ENCODE assay signal across 8 cellular contexts in the genomic region with DNA sequence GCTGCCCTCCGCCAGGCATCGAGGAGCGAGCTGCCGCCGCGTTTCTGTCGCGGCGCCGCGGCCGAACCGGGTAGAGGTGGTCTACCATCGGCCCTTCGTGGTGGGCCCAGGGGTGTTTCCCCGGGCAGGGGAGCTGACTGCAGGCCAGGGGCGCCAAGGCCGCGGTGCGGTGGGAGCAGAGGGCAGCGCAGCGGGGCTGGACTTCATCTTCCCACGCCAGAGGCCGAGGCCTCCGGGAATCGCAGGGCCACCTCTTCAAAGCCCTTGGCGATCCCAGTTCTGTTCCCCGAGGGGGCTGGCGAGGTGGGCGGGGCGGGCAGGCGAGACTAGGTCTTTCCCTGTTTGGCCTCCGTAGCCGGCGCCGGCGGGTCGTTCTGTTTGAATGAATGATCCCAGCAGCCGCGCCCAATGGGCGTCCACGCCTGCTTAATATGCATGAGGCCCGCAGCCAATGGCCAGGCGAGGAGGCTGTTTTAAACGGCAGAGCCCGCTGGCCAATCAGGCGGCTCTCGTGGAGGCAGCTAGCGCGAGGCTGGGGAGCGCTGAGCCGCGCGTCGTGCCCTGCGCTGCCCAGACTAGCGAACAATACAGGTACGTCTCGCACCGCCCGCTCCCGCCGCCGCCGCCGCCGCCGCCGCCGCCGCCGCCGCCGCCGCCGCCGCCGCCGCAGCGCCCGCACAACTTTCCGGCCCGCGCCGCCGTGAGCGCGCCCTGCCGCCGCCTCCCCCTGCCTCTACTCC. TPM values are rescaled to one million over a fixed set of nuclear protein-coding genes. Genes with fewer than 3 reads are reported as not detected.
DNase-seq lines count a peak whose midpoint lies in the region; ATAC-seq and TF ChIP-seq lines count a peak whose summit lies in the region.

A gene (plus strand): TSS at position 550 of the 740 bp plus-strand sequence. CDS start 2,265 bp downstream, outside the sequence.

- ATAC-seq in RWPE2 (ENCODE audit: low read depth), result peak; percentile 100

- H3K27me3 ChIP-seq in RWPE2 (ENCODE audit: insufficient read depth, poor library complexity, severe bottlenecking) (no peaks in the 10 kb centered on the region), stomach (no peaks in the 10 kb centered on the region)

- WGBS in stomach, 5 donors, result 1 to 53% (median 7%) methylated on average over 10 to 67 of the region's 90 CpGs

- no peaks in the 10 kb centered on the region for H3K4me1 ChIP-seq in RWPE2 (ENCODE audit: insufficient read depth, poor library complexity, severe bottlenecking)
- H3K4me1 ChIP-seq in stomach, result peaks cover 0 to 13% (median 3%) of the 10 kb centered on the region in 4 donors

- H3K4me3 ChIP-seq in LNCaP clone FGC (ENCODE audit: low read depth, low read length) (peak within 1 kb of the TSS; percentile 57), RWPE2 (ENCODE audit: severe bottlenecking) (peak within 1 kb of the TSS; percentile 92), fibroblast of villous mesenchyme (ENCODE audit: low read depth, low read length) (peak within 1 kb of the TSS; percentile 66), stomach (peak within 1 kb of the TSS; percentile 51 to 65 (median 60))

- peak; percentile 100 for DNase-seq in ELF-1 (ENCODE audit: low read depth, low spot score)
- DNase-seq in H4 (ENCODE audit: low spot score), result peak; percentile 91
- DNase-seq in LNCaP clone FGC (ENCODE audit: low read depth), result peak; percentile 70
- peak; percentile 93 for DNase-seq in RWPE2 (ENCODE audit: low spot score)
- peak; percentile 81 for DNase-seq in activated T-helper 2 cell treated with anti-CD3 and anti-CD28 coated beads, Interferon-gamma antibody, Interleukin-2, Interleukin-4, amounts not matched to agents 10 μg/mL and 5 μg/mL and 100 μg/mL, durations not matched to agents 14 hours and 24 hours and 36 hours (ENCODE audit: low spot score)
- DNase-seq in fibroblast of villous mesenchyme (ENCODE audit: low read depth), result peak; percentile 90
- DNase-seq in neural crest cell (ENCODE audit: low read depth, low spot score), result peak; percentile 78
- DNase-seq in stomach, result peak; percentile 86

- H3K9me3 ChIP-seq in RWPE2 (ENCODE audit: severe bottlenecking) (no peaks in the 10 kb centered on the region), stomach (no peaks in the 10 kb centered on the region)

- H3K27ac Mint-ChIP-seq in activated T-helper 2 cell treated with anti-CD3 and anti-CD28 coated beads, Interferon-gamma antibody, Interleukin-2, Interleukin-4, amounts not matched to agents 10 μg/mL and 5 μg/mL and 100 μg/mL, durations not matched to agents 14 hours and 24 hours and 36 hours, result no peak within 1 kb of the TSS
- H3K27ac Mint-ChIP-seq in neural crest cell (ENCODE audit: unreplicated experiment), result peak within 1 kb of the TSS; percentile 35

- H3K27me3 Mint-ChIP-seq in activated T-helper 2 cell treated with anti-CD3 and anti-CD28 coated beads, Interferon-gamma antibody, Interleukin-2, Interleukin-4, amounts not matched to agents 10 μg/mL and 5 μg/mL and 100 μg/mL, durations not matched to agents 14 hours and 24 hours and 36 hours (ENCODE audit: low read depth), result no peaks in the 10 kb centered on the region
- H3K27me3 Mint-ChIP-seq in neural crest cell (ENCODE audit: low read depth), result peaks cover 9% of the 10 kb centered on the region

- no peak for TF ChIP-seq CTCF in LNCaP clone FGC (IDR thresholded peaks at IDR 0.05; ENCODE audit: control insufficient read depth, extremely low read depth, insufficient read depth)
- TF ChIP-seq CTCF in RWPE2 (IDR thresholded peaks at IDR 0.05; ENCODE audit: poor library complexity, severe bottlenecking), result no peak
- no peak for TF ChIP-seq CTCF in fibroblast of villous mesenchyme (IDR thresholded peaks at IDR 0.05; ENCODE audit: insufficient read depth, low read depth, low read length)
- no peak for TF ChIP-seq CTCF in neural crest cell (conservative IDR thresholded peaks at IDR 0.05)
- TF ChIP-seq CTCF in stomach (IDR thresholded peaks at IDR 0.05), result no peak

- peaks cover 16% of the 10 kb centered on the region for H3K4me1 Mint-ChIP-seq in activated T-helper 2 cell treated with anti-CD3 and anti-CD28 coated beads, Interferon-gamma antibody, Interleukin-2, Interleukin-4, amounts not matched to agents 10 μg/mL and 5 μg/mL and 100 μg/mL, durations not matched to agents 14 hours and 24 hours and 36 hours (ENCODE audit: low read depth)
- H3K4me1 Mint-ChIP-seq in neural crest cell, result peaks cover 14% of the 10 kb centered on the region

- H3K4me3 Mint-ChIP-seq in activated T-helper 2 cell treated with anti-CD3 and anti-CD28 coated beads, Interferon-gamma antibody, Interleukin-2, Interleukin-4, amounts not matched to agents 10 μg/mL and 5 μg/mL and 100 μg/mL, durations not matched to agents 14 hours and 24 hours and 36 hours (ENCODE audit: low read depth), result peak within 1 kb of the TSS; percentile 63
- peak within 1 kb of the TSS; percentile 87 for H3K4me3 Mint-ChIP-seq in neural crest cell

- TF ChIP-seq EP300 in stomach (IDR thresholded peaks at IDR 0.05), result no peak

- H3K27ac ChIP-seq in RWPE2 (ENCODE audit: poor library complexity, severe bottlenecking) (peak within 1 kb of the TSS; percentile 73), stomach (peak within 1 kb of the TSS in 4 of 5 donors; percentile 53 to 81 (median 58))

- H3K36me3 ChIP-seq in RWPE2 (ENCODE audit: low read depth) (peaks cover 25% of the 10 kb centered on the region), stomach (peaks cover 0 to 8% (median 0%) of the 10 kb centered on the region in 4 donors)

- H3K9me3 Mint-ChIP-seq in activated T-helper 2 cell treated with anti-CD3 and anti-CD28 coated beads, Interferon-gamma antibody, Interleukin-2, Interleukin-4, amounts not matched to agents 10 μg/mL and 5 μg/mL and 100 μg/mL, durations not matched to agents 14 hours and 24 hours and 36 hours, result no peaks in the 10 kb centered on the region
- no peaks in the 10 kb centered on the region for H3K9me3 Mint-ChIP-seq in neural crest cell

- TF ChIP-seq POLR2A in stomach (IDR thresholded peaks at IDR 0.05), result no peak

- intact Hi-C loops in activated T-helper 2 cell treated with anti-CD3 and anti-CD28 coated beads, Interferon-gamma antibody, Interleukin-2, Interleukin-4, amounts not matched to agents 10 μg/mL and 5 μg/mL and 100 μg/mL, durations not matched to agents 14 hours and 24 hours and 36 hours (cut with micrococcal nuclease), result loop anchor here (1.0 to 5.0 kb wide), 3 partner anchors 84 to 414 kb away; a partner anchor contains a TSS
- intact Hi-C loops in stomach (cut with DNase I; ENCODE audit: low total_unique reads), result no loop called here

- peaks cover 21% of the 10 kb centered on the region for H3K36me3 Mint-ChIP-seq in activated T-helper 2 cell treated with anti-CD3 and anti-CD28 coated beads, Interferon-gamma antibody, Interleukin-2, Interleukin-4, amounts not matched to agents 10 μg/mL and 5 μg/mL and 100 μg/mL, durations not matched to agents 14 hours and 24 hours and 36 hours (ENCODE audit: low read depth)
- H3K36me3 Mint-ChIP-seq in neural crest cell (ENCODE audit: low read depth), result peaks cover 19% of the 10 kb centered on the region

RNA-seq across cellular contexts. Expression of the gene that starts here (rescaled TPM):
- 93.6 and 108 TPM in 2 replicates for total RNA-seq in H4 (2014; rRNA removed; shearing (Covaris generic))
- 52.6 and 60.8 TPM in 2 replicates for total RNA-seq in activated T-helper 2 cell treated with anti-CD3 and anti-CD28 coated beads, Interferon-gamma antibody, Interleukin-2, Interleukin-4, amounts not matched to agents 10 μg/mL and 5 μg/mL and 100 μg/mL, durations not matched to agents 14 hours and 24 hours and 36 hours
- 13.9 and 14.7 TPM in 2 replicates for total RNA-seq in fibroblast of villous mesenchyme
- total RNA-seq in neural crest cell, result 275 and 277 TPM in 2 replicates
- total RNA-seq in stomach, result 10 to 100 TPM in 2 of 5 donors, 1 to 10 TPM in 2, not detected in 1; 1.2 to 17.6 (median 9.8) TPM
- 10 to 100 TPM in 2 of 3 donors, 1 to 10 TPM in 1; 9.0 to 19.7 (median 17.3) TPM for polyA plus RNA-seq in stomach

Comparison
In these comparisons a context has a peak if more than half of its experiments do, and no peak if none do; other contexts are left out.
1. Peak in every context shown above with its lines: DNase-seq, ATAC-seq, H3K4me3 ChIP-seq and H3K27ac ChIP-seq.